1 cellular context compared by ENCODE assay signal in genomic region chr1:154750681-154751665, GRCh38.
TF ChIP-seq lines count a peak whose summit lies in the region.

No MANE protein-coding gene starts in this region.

TF ChIP-seq in H1, 55 proteins besides CTCF, POLR2A, EP300 and RAD21 (continued from another document):
- no peak for TF ChIP-seq NRF1 (IDR thresholded peaks at IDR 0.05; ENCODE audit: low read depth, low read length)
- no peak for TF ChIP-seq TAF1 (IDR thresholded peaks at IDR 0.05; ENCODE audit: low read depth, low read length)
- no peak for TF ChIP-seq NANOG (IDR thresholded peaks at IDR 0.05; ENCODE audit: insufficient read depth, low read depth, low read length, poor library complexity, severe bottlenecking)
- TF ChIP-seq CBX8 (IDR thresholded peaks at IDR 0.05; ENCODE audit: borderline replicate concordance, low read depth, low read length) = no peak
- TF ChIP-seq SIN3A (conservative IDR thresholded peaks at IDR 0.05 in 1 of 2, IDR thresholded peaks at IDR 0.05 in 1 of 2; ENCODE audit: low read depth in 1 of 2, low read length in 2 of 2) = no peak
- TF ChIP-seq CEBPB (IDR thresholded peaks at IDR 0.05; ENCODE audit: low read depth, low read length) = no peak
- no peak for TF ChIP-seq SIRT6 (IDR thresholded peaks at IDR 0.05; ENCODE audit: low read length)
- no peak for TF ChIP-seq ASH2L (IDR thresholded peaks at IDR 0.05; ENCODE audit: low read length)
- TF ChIP-seq, protein P1, sequence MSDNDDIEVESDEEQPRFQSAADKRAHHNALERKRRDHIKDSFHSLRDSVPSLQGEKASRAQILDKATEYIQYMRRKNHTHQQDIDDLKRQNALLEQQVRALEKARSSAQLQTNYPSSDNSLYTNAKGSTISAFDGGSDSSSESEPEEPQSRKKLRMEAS (IDR thresholded peaks at IDR 0.05) = no peak
- TF ChIP-seq EZH2 (IDR thresholded peaks at IDR 0.05; ENCODE audit: low read depth, low read length, severe bottlenecking) = no peak
- TF ChIP-seq RFX5 (IDR thresholded peaks at IDR 0.05; ENCODE audit: borderline replicate concordance, low read depth, low read length) = no peak
